ENCODE assay signal across 1 cellular context in genomic region chr20:56826971-56827645, GRCh38.
TF ChIP-seq lines count a peak whose summit lies in the region.

No MANE protein-coding gene starts in this region.

TF ChIP-seq in SK-N-SH, 30 proteins besides CTCF, POLR2A, EP300 and RAD21 (continued from another document):
- TF ChIP-seq REST (IDR thresholded peaks at IDR 0.05; ENCODE audit: low read depth, low read length) (no peak), TCF12 (IDR thresholded peaks at IDR 0.05) (no peak), PBX3 (IDR thresholded peaks at IDR 0.05) (no peak), YY1 (IDR thresholded peaks at IDR 0.05; ENCODE audit: low read depth) (no peak), FOSL2 (IDR thresholded peaks at IDR 0.05; ENCODE audit: borderline replicate concordance, low read depth) (no peak), MAX (IDR thresholded peaks at IDR 0.05; ENCODE audit: low read depth) (no peak), GABPA (IDR thresholded peaks at IDR 0.05; ENCODE audit: low read depth) (no peak)
